In the genomic region with DNA sequence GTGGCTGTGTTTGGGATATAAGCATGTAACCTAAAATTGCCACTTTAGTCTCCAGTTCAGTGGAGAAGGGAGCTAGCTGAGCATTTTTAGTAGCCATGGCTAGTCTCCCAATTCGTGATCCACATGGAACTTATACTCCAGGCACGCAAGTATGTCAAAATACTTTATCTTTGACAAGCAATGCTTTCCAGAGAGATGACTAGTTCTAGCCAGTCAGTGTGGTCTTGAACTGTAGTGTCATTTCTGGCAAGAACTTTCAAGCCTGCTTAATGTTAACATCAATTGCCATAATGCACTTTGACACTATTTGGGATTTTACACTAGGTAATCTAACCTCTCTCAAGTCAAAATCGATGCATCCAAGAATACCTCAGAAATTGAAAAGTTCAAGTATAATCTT, we compare ENCODE assay signal across 19 cellular contexts.
DNase-seq lines count a peak whose midpoint lies in the region; ATAC-seq, FAIRE-seq and TF ChIP-seq lines count a peak whose summit lies in the region.
"Had no signal": no experiment of that assay in that cellular context is flagged by ENCODE, and none has a peak within 500 bp of the region (broad histone marks: within the 10 kb centered on the region; RNA-seq: fewer than 3 reads in every experiment).

No MANE protein-coding gene starts in this region.

- no peak overlapping the region for H3K4me3 ChIP-seq in cardiac fibroblast (replicated peaks in 1 of 2; ENCODE audit: low read depth in 2 of 2, low read length in 2 of 2)
- no peak overlapping the region for H3K4me3 ChIP-seq in mesenchymal stem cell (ENCODE audit: insufficient read depth in 1 of 2, low read depth in 1 of 2, low read length in 2 of 2)

- no peak overlapping the region for H3K4me2 ChIP-seq in mesenchymal stem cell (ENCODE audit: low read length, poor library complexity, severe bottlenecking)
- H3K4me2 ChIP-seq: KMS-11 had no signal

- H2AK5ac ChIP-seq in mesenchymal stem cell (ENCODE audit: low read length, severe bottlenecking) = no peak overlapping the region

- H2BK15ac ChIP-seq in mesenchymal stem cell (ENCODE audit: low read depth, poor library complexity, severe bottlenecking) = no peak overlapping the region

- no peak overlapping the region for H3K23ac ChIP-seq in mesenchymal stem cell (ENCODE audit: low read length in 2 of 2)

- no peak overlapping the region for H3K9ac ChIP-seq in mesenchymal stem cell (ENCODE audit: low read length)
- H3K9ac ChIP-seq: KMS-11 had no signal

- no peaks in the 10 kb centered on the region for H3K36me3 ChIP-seq in mesenchymal stem cell (ENCODE audit: control insufficient read depth in 1 of 2, insufficient read depth in 2 of 2, low read depth in 1 of 2, low read length in 2 of 2)

- no peaks in the 10 kb centered on the region for H3K4me1 ChIP-seq in mesenchymal stem cell (ENCODE audit: control insufficient read depth, insufficient read depth, low read depth, low read length)

- H3K14ac ChIP-seq in mesenchymal stem cell (ENCODE audit: low read length in 2 of 2) = no peak overlapping the region

- FAIRE-seq in D721Med (lab: Jason Lieb, UNC) = peak; percentile 88

- DNase-seq in D721Med (ENCODE audit: insufficient read length, low spot score) (no peak), NCI-H226 (peak; percentile 72), cardiac fibroblast (ENCODE audit: low read depth in 2 of 2) (peak; percentile 74 to 88), mesenchymal stem cell (peak; percentile 81), glomerular visceral epithelial cell (ENCODE audit: extremely low spot score) (no peak), kidney glomerular epithelial cell (lab: John Stamatoyannopoulos, UW) (no peak)
- DNase-seq: ACHN; Calu3; CD4-positive, alpha-beta T cell; DND-41; GDM1; GOT3; NCI-H1092 treated with DMSO at 0.1 percent for 48 hours; NCI-H1694 treated with DMSO at 0.1 percent for 48 hours; NCI-H446 treated with DMSO at 0.1 percent for 48 hours; NCI-H748 treated with DMSO at 0.1 percent for 48 hours; SHP77 had no signal

- no peaks in the 10 kb centered on the region for H3K9me3 ChIP-seq in mesenchymal stem cell (ENCODE audit: control insufficient read depth, low read length)

- H3K4ac ChIP-seq in mesenchymal stem cell (ENCODE audit: low read depth in 1 of 2, low read length in 2 of 2) = no peak overlapping the region

- H2AFZ ChIP-seq in mesenchymal stem cell (ENCODE audit: low read depth, low read length) = no peak overlapping the region

- H3K79me1 ChIP-seq in mesenchymal stem cell (replicated peaks; ENCODE audit: low read length, poor library complexity, severe bottlenecking) = no peaks in the 10 kb centered on the region

- H2BK120ac ChIP-seq in mesenchymal stem cell (ENCODE audit: low read depth, low read length) = no peak overlapping the region

- WGBS in mesenchymal stem cell = 73% methylated on average over 2 of the region's 3 CpGs

- no peak overlapping the region for H3K18ac ChIP-seq in mesenchymal stem cell (ENCODE audit: low read depth in 1 of 2, low read length in 2 of 2)

- TF ChIP-seq CTCF in D721Med (IDR thresholded peaks at IDR 0.05; ENCODE audit: insufficient read depth, missing control alignments) = no peak
- TF ChIP-seq CTCF in cardiac fibroblast (IDR thresholded peaks at IDR 0.05; ENCODE audit: low read depth, low read length) = no peak

- H2BK12ac ChIP-seq in mesenchymal stem cell (ENCODE audit: low read length in 2 of 2) = no peak overlapping the region

- no peaks in the 10 kb centered on the region for H3K27me3 ChIP-seq in mesenchymal stem cell (ENCODE audit: control insufficient read depth in 1 of 2, insufficient read depth in 1 of 2, low read length in 2 of 2)

- H4K8ac ChIP-seq in mesenchymal stem cell (ENCODE audit: low read length) = no peak overlapping the region

- H2BK5ac ChIP-seq in mesenchymal stem cell (ENCODE audit: low read depth, low read length, poor library complexity, severe bottlenecking) = no peak overlapping the region

- H4K91ac ChIP-seq in mesenchymal stem cell (ENCODE audit: low read length) = no peak overlapping the region

- H3K27ac ChIP-seq in mesenchymal stem cell (ENCODE audit: low read length, poor library complexity, severe bottlenecking) = no peak overlapping the region
- H3K27ac ChIP-seq: KMS-11 had no signal

- no peak for ATAC-seq in HG03025 (IDR thresholded peaks at IDR 0.05; ENCODE audit: low FRiP score, unreplicated experiment)

Comparison
In these comparisons a context has a peak if more than half of its experiments do, and no peak if none do; other contexts are left out.
1. DNase-seq: peak in NCI-H226 (single experiment), cardiac fibroblast (2 of 2) and mesenchymal stem cell (single experiment); none in D721Med (single experiment), glomerular visceral epithelial cell (single experiment) and kidney glomerular epithelial cell (single experiment).